Comparison of ENCODE assay signal across 32 cellular contexts in genomic region chr2:183009249-183009899, GRCh38. TPM values are rescaled to one million over a fixed set of nuclear protein-coding genes. Genes with fewer than 3 reads are reported as not detected.
"Had no signal": no experiment of that assay in that cellular context is flagged by ENCODE, and none has a peak within 500 bp of the region (broad histone marks: within the 10 kb centered on the region; RNA-seq: fewer than 3 reads in every experiment).

No MANE protein-coding gene starts in this region.

- H3K4me1 Mint-ChIP-seq: activated B cell treated with CpG ODN at 0.5 μM for 24 hours; stimulated activated memory B cell treated with anti-CD40 and anti-IgM and Interleukin-4, amounts not matched to agents 10 μg/mL and 1 μg/mL and 100 μg/mL, for 72 hours; stimulated activated naive CD8-positive, alpha-beta T cell treated with anti-CD3 and anti-CD28 coated beads, Interleukin-15, amount 100 ng/mL, for 72 hours had no signal

- H3K27ac Mint-ChIP-seq: activated B cell treated with CpG ODN at 0.5 μM for 24 hours; activated CD8-positive, alpha-beta T cell treated with anti-CD3 and anti-CD28 coated beads for 36 hours; activated naive CD4-positive, alpha-beta T cell treated with anti-CD3 and anti-CD28 coated beads, Interleukin-2, amount 50 U/mL, for 72 hours; activated T-helper 2 cell treated with anti-CD3 and anti-CD28 coated beads, Interferon-gamma antibody, Interleukin-2, Interleukin-4, amounts not matched to agents 10 μg/mL and 5 μg/mL and 100 μg/mL, durations not matched to agents 14 hours and 24 hours and 36 hours; naive thymus-derived CD4-positive, alpha-beta T cell; stimulated activated memory B cell treated with anti-CD40 and anti-IgM and Interleukin-4, amounts not matched to agents 10 μg/mL and 1 μg/mL and 100 μg/mL, for 72 hours; stimulated activated naive CD8-positive, alpha-beta T cell treated with anti-CD3 and anti-CD28 coated beads, Interleukin-15, amount 100 ng/mL, for 72 hours had no signal

- ATAC-seq: activated CD8-positive, alpha-beta T cell treated with anti-CD3 and anti-CD28 coated beads for 36 hours; activated naive CD4-positive, alpha-beta T cell treated with anti-CD3 and anti-CD28 coated beads, Interleukin-2, amount 50 U/mL, for 72 hours; naive thymus-derived CD4-positive, alpha-beta T cell; sciatic nerve; stimulated activated memory B cell treated with anti-CD40 and anti-IgM and Interleukin-4, amounts not matched to agents 10 μg/mL and 1 μg/mL and 100 μg/mL, for 72 hours; stimulated activated naive CD8-positive, alpha-beta T cell treated with anti-CD3 and anti-CD28 coated beads, Interleukin-15, amount 100 ng/mL, for 72 hours had no signal

- H3K4me1 ChIP-seq: colonic mucosa had no signal

- H2AFZ ChIP-seq: hepatocyte had no signal

- H3K27ac ChIP-seq: colonic mucosa, epithelial cell of prostate, esophagus squamous epithelium, hepatocyte, skin epidermis, thyroid gland, upper lobe of left lung, vagina had no signal

- H3K27me3 ChIP-seq: colonic mucosa, esophagus squamous epithelium, gastrocnemius medialis, hepatocyte, thyroid gland, upper lobe of left lung, vagina had no signal

- H3K4me2 ChIP-seq: hepatocyte had no signal

- H3K36me3 Mint-ChIP-seq: activated naive CD4-positive, alpha-beta T cell treated with anti-CD3 and anti-CD28 coated beads, Interleukin-2, amount 50 U/mL, for 72 hours; mesothelial cell of epicardium; stimulated activated memory B cell treated with anti-CD40 and anti-IgM and Interleukin-4, amounts not matched to agents 10 μg/mL and 1 μg/mL and 100 μg/mL, for 72 hours had no signal

- H3K4me3 ChIP-seq: colonic mucosa, esophagus squamous epithelium, gastrocnemius medialis, hepatocyte, skin epidermis, thyroid gland, upper lobe of left lung, vagina had no signal

- H3K9me3 Mint-ChIP-seq: activated B cell treated with CpG ODN at 0.5 μM for 24 hours; activated CD8-positive, alpha-beta T cell treated with anti-CD3 and anti-CD28 coated beads for 36 hours; activated naive CD4-positive, alpha-beta T cell treated with anti-CD3 and anti-CD28 coated beads, Interleukin-2, amount 50 U/mL, for 72 hours; activated T-helper 2 cell treated with anti-CD3 and anti-CD28 coated beads, Interferon-gamma antibody, Interleukin-2, Interleukin-4, amounts not matched to agents 10 μg/mL and 5 μg/mL and 100 μg/mL, durations not matched to agents 14 hours and 24 hours and 36 hours; mesothelial cell of epicardium; neural crest cell; stimulated activated memory B cell treated with anti-CD40 and anti-IgM and Interleukin-4, amounts not matched to agents 10 μg/mL and 1 μg/mL and 100 μg/mL, for 72 hours; stimulated activated naive CD8-positive, alpha-beta T cell treated with anti-CD3 and anti-CD28 coated beads, Interleukin-15, amount 100 ng/mL, for 72 hours had no signal

- DNase-seq: activated B cell treated with CpG ODN at 0.5 μM for 24 hours; activated CD4-positive, alpha-beta T cell treated with anti-CD3 and anti-CD28 coated beads, Interleukin-2, amount 50 U/mL, for 1 hour; activated CD8-positive, alpha-beta T cell treated with anti-CD3 and anti-CD28 coated beads for 36 hours; activated naive CD4-positive, alpha-beta T cell; activated T-cell treated with anti-CD3 and anti-CD28 coated beads, Interleukin-2, amount 50 U/mL, for 48 hours; colonic mucosa; effector CD8-positive, alpha-beta T cell; esophagus squamous epithelium; left cardiac atrium; naive thymus-derived CD4-positive, alpha-beta T cell; occipital lobe; stimulated activated CD4-positive, alpha-beta T cell treated with anti-CD3 and anti-CD28 coated beads, Interleukin-4, amount 100 ng/mL, for 4 hours; stimulated activated CD8-positive, alpha-beta memory T cell treated with anti-CD3 and anti-CD28 coated beads, Interleukin-4, amount 100 ng/mL, for 48 hours; stimulated activated naive CD8-positive, alpha-beta T cell treated with anti-CD3 and anti-CD28 coated beads, Interleukin-15, amount 100 ng/mL, for 72 hours; substantia nigra; T-helper 2 cell; thyroid gland; upper lobe of left lung had no signal

- H3K36me3 ChIP-seq: colonic mucosa, esophagus squamous epithelium, gastrocnemius medialis, thyroid gland, upper lobe of left lung, vagina had no signal

- H3K4me3 Mint-ChIP-seq: activated B cell treated with CpG ODN at 0.5 μM for 24 hours; activated CD8-positive, alpha-beta T cell treated with anti-CD3 and anti-CD28 coated beads for 36 hours; mesothelial cell of epicardium; naive thymus-derived CD4-positive, alpha-beta T cell; neural crest cell; stimulated activated memory B cell treated with anti-CD40 and anti-IgM and Interleukin-4, amounts not matched to agents 10 μg/mL and 1 μg/mL and 100 μg/mL, for 72 hours; stimulated activated naive CD8-positive, alpha-beta T cell treated with anti-CD3 and anti-CD28 coated beads, Interleukin-15, amount 100 ng/mL, for 72 hours had no signal

- FAIRE-seq: bronchial epithelial cell, endometrium, keratinocyte had no signal

- H3K9me3 ChIP-seq: colonic mucosa, esophagus squamous epithelium, gastrocnemius medialis, thyroid gland, upper lobe of left lung, vagina had no signal

RNA-seq across cellular contexts. Expression of gene NCKAP1, which starts 28.9 kb away (rescaled TPM):
- total RNA-seq: activated B cell treated with CpG ODN at 0.5 μM for 24 hours had no signal
